8 cellular contexts compared by ENCODE assay signal in the genomic region with DNA sequence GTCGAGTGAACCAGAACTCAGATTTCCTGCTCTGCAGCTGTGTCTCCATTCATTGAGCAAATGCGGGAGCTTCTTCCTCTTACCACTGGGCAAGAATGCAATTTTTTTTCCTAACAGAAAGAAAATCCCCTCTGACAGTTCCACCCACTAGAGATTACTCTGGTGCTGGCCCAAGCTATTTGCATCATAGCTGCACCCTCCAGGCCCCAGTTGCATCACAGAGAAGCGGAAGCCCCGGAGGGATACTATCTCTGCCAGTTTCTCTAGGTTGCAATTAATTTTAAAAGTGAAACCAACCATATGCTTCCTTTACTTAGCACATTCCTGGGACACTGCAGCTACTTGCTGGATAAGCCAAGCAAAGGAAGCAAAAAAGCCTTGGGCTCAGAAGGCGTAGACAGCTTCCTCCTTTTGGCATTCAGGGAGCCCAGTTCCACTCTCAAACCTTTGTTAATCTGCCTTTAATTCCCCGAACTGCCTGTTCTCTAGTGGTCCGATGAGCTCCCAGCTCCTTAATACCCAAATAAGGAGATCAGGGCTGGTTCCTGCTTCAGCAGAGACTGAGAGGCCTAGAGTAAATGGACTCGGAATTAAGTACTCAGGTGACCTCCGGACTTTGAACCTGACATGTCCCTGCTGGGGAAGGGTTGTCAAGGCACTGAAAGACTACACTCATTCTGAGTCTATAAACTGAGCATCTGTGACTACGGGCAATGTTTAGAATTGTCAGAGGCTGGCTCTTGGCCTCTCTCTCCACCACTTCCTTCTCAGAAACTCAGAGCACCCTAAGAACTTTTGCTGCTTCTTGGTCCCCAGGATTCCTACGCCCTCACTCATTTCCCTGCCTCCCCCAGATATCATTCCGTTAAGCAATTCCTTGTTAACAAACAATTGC.
DNase-seq lines count a peak whose midpoint lies in the region; ATAC-seq and TF ChIP-seq lines count a peak whose summit lies in the region.

No MANE protein-coding gene starts in this region.

- peak overlapping the region; percentile 6 for H2AFZ ChIP-seq in SU-DHL-6 (ENCODE audit: low read depth, low read length, severe bottlenecking)

- H3K27ac ChIP-seq in SU-DHL-6 (ENCODE audit: low read depth, low read length): no peak overlapping the region

- H3K27me3 Mint-ChIP-seq in nephron (ENCODE audit: low read depth): peaks cover 4% of the 10 kb centered on the region

- peak overlapping the region; percentile 4 to 33 (median 24) for H3K4me3 Mint-ChIP-seq in nephron

- H3K4me1 Mint-ChIP-seq in nephron: peaks cover 22% of the 10 kb centered on the region

- H3K4me3 ChIP-seq in SU-DHL-6 (ENCODE audit: insufficient read depth, low read length, poor library complexity, severe bottlenecking) (no peak overlapping the region), HAP-1 (no peak overlapping the region)

- in situ Hi-C loops in HAP-1 (cut with MboI; ENCODE audit: low sequenced_read_pairs): no loop called here

- no peaks in the 10 kb centered on the region for H3K9me2 ChIP-seq in SU-DHL-6 (replicated peaks; ENCODE audit: insufficient read depth, low read length)

- H3K9me3 ChIP-seq in SU-DHL-6 (ENCODE audit: insufficient read depth, low read length) (no peaks in the 10 kb centered on the region), HAP-1 (no peaks in the 10 kb centered on the region)

- TF ChIP-seq CTCF in AG09319 (IDR thresholded peaks at IDR 0.05; ENCODE audit: low read depth, low read length): no peak
- TF ChIP-seq CTCF in SU-DHL-6 (IDR thresholded peaks at IDR 0.05; ENCODE audit: insufficient read depth, low read length, poor library complexity, severe bottlenecking): no peak
- no peak for TF ChIP-seq CTCF in nephron (IDR thresholded peaks at IDR 0.05; ENCODE audit: unreplicated experiment in 3 of 3)

- no peaks in the 10 kb centered on the region for H4K20me1 ChIP-seq in SU-DHL-6 (ENCODE audit: low read depth, low read length)

- no peak overlapping the region for H3K9ac ChIP-seq in SU-DHL-6 (ENCODE audit: low read length)

- H3K27ac Mint-ChIP-seq in nephron: peak overlapping the region; percentile 95 to 96 (median 96)

- H3K36me3 ChIP-seq in SU-DHL-6 (ENCODE audit: low read length): no peaks in the 10 kb centered on the region
- H3K36me3 ChIP-seq in HAP-1 (replicated peaks): no peaks in the 10 kb centered on the region

- ATAC-seq in HG03175 (IDR thresholded peaks at IDR 0.05; ENCODE audit: unreplicated experiment): peak; percentile 47

- H3K4me2 ChIP-seq in SU-DHL-6 (ENCODE audit: low read depth, low read length, poor library complexity, severe bottlenecking): no peak overlapping the region

- no peaks in the 10 kb centered on the region for H3K36me3 Mint-ChIP-seq in nephron (ENCODE audit: low read depth)

- no peaks in the 10 kb centered on the region for H3K9me3 Mint-ChIP-seq in nephron

- peak; percentile 84 for DNase-seq in AG09319 (ENCODE audit: extremely low read depth, low read depth)
- peak; percentile 46 for DNase-seq in germinal center (ENCODE audit: low spot score)
- DNase-seq in activated effector memory CD4-positive, alpha-beta T cell treated with Interleukin-2 at 50 U/mL for 16 hours: no peak
- no peak for DNase-seq in NCI-H1436 (lab: John Stamatoyannopoulos, UW)
- DNase-seq in HAP-1 (ENCODE audit: low spot score in 2 of 2): no peak

- no peaks in the 10 kb centered on the region for H3K79me2 ChIP-seq in SU-DHL-6 (ENCODE audit: insufficient read depth, low read length)

- H3K4me1 ChIP-seq in HAP-1: no peaks in the 10 kb centered on the region

- no peaks in the 10 kb centered on the region for H3F3A ChIP-seq in SU-DHL-6 (ENCODE audit: insufficient read depth)

- no peaks in the 10 kb centered on the region for H3K27me3 ChIP-seq in SU-DHL-6 (ENCODE audit: low read length)
- H3K27me3 ChIP-seq in HAP-1 (ENCODE audit: low read depth): no peaks in the 10 kb centered on the region

Comparison
In these comparisons a context has a peak if more than half of its experiments do, and no peak if none do; other contexts are left out.
1. DNase-seq: peak in AG09319 (single experiment) and germinal center (single experiment); none in activated effector memory CD4-positive, alpha-beta T cell treated with Interleukin-2 at 50 U/mL for 16 hours (single experiment), NCI-H1436 (single experiment) and HAP-1 (0 of 2).